Comparison of ENCODE assay signal across 18 cellular contexts in genomic region chr11:35584321-35584720, GRCh38. TPM values are rescaled to one million over a fixed set of nuclear protein-coding genes. Genes with fewer than 3 reads are reported as not detected.
DNase-seq lines count a peak whose midpoint lies in the region; ATAC-seq, FAIRE-seq and TF ChIP-seq lines count a peak whose summit lies in the region.
"Had no signal": no experiment of that assay in that cellular context is flagged by ENCODE, and none has a peak within 500 bp of the region (broad histone marks: within the 10 kb centered on the region; RNA-seq: fewer than 3 reads in every experiment).

No MANE protein-coding gene starts in this region.

- H3K4me3 ChIP-seq in AG09309 (ENCODE audit: control insufficient read depth, low read depth, low read length) = no peak overlapping the region
- no peak overlapping the region for H3K4me3 ChIP-seq in mucosa of descending colon
- H3K4me3 ChIP-seq: thoracic aorta had no signal

- DNase-seq in AG09309 (ENCODE audit: low read depth) = peak; percentile 45
- peak; percentile 19 for DNase-seq in HTR-8/SVneo (ENCODE audit: insufficient read length, low spot score)
- peak; percentile 46 for DNase-seq in astrocyte of the hippocampus (ENCODE audit: low read depth, low spot score)
- DNase-seq in iris pigment epithelial cell (ENCODE audit: low read depth) = peak; percentile 89
- no peak for DNase-seq in mucosa of descending colon
- no peak for DNase-seq in head of caudate nucleus
- no peak for DNase-seq in left cardiac atrium
- DNase-seq: activated gamma-delta T cell treated with Interleukin-2 at 50 U/mL for 16 hours; effector CD8-positive, alpha-beta T cell; NCI-H1694 treated with DMSO at 0.1 percent for 48 hours; NCI-H524 treated with DMSO at 0.1 percent for 48 hours; occipital lobe; stimulated activated CD4-positive, alpha-beta T cell treated with anti-CD3 and anti-CD28 coated beads, Interleukin-4, amount 100 ng/mL, for 1 hour; T-helper 1 cell had no signal

- no peak for FAIRE-seq in HTR-8/SVneo (lab: Jason Lieb, UNC)
- FAIRE-seq: H54 had no signal

- TF ChIP-seq CTCF in AG09309 (IDR thresholded peaks at IDR 0.05; ENCODE audit: control insufficient read depth, insufficient read depth, low read depth, low read length, missing control alignments) = no peak
- TF ChIP-seq CTCF in mucosa of descending colon (IDR thresholded peaks at IDR 0.05) = no peak

- no peaks in the 10 kb centered on the region for H3K9me3 ChIP-seq in mucosa of descending colon
- H3K9me3 ChIP-seq: thoracic aorta had no signal

- H3K36me3 ChIP-seq in mucosa of descending colon (ENCODE audit: low read depth) = no peaks in the 10 kb centered on the region
- H3K36me3 ChIP-seq: thoracic aorta had no signal

- no peaks in the 10 kb centered on the region for H3K4me1 ChIP-seq in mucosa of descending colon (ENCODE audit: low read depth)

- intact Hi-C loops in mucosa of descending colon (cut with DNase I, micrococcal nuclease) = no loop called here
- intact Hi-C loops in head of caudate nucleus (cut with DNase I) = no loop called here
- intact Hi-C loops in left cardiac atrium (cut with DNase I) = no loop called here

- no peak for ATAC-seq in mucosa of descending colon
- no peak for ATAC-seq in HG02885 (IDR thresholded peaks at IDR 0.05; ENCODE audit: poor library complexity, unreplicated experiment)
- ATAC-seq in left cardiac atrium = no peak
- ATAC-seq: sciatic nerve had no signal

RNA-seq across cellular contexts. Expression of gene FJX1, which starts 33.9 kb away (rescaled TPM):
- total RNA-seq in mucosa of descending colon (1 to 10 TPM in 1 of 3 donors, under 1 TPM in 2; 0.36 to 1.7 (median 0.84) TPM), left cardiac atrium (1 to 10 TPM; 1.1 to 9.4 TPM)

RNA-seq across cellular contexts. Expression of gene PAMR1, which starts 58.9 kb away (rescaled TPM):
- total RNA-seq in mucosa of descending colon (10 to 100 TPM in 1 of 3 donors, 1 to 10 TPM in 2; 1.7 to 17.4 (median 2.3) TPM), left cardiac atrium (10 to 100 TPM; 17.6 to 23.4 TPM)

Comparison
In these comparisons a context has a peak if more than half of its experiments do, and no peak if none do; other contexts are left out.
1. DNase-seq: peak in AG09309 (single experiment), HTR-8/SVneo (single experiment), astrocyte of the hippocampus (single experiment) and iris pigment epithelial cell (single experiment); none in mucosa of descending colon (0 of 3), head of caudate nucleus (0 of 42) and left cardiac atrium (single experiment).